Comparison of ENCODE assay signal across 8 cellular contexts in the genomic region with DNA sequence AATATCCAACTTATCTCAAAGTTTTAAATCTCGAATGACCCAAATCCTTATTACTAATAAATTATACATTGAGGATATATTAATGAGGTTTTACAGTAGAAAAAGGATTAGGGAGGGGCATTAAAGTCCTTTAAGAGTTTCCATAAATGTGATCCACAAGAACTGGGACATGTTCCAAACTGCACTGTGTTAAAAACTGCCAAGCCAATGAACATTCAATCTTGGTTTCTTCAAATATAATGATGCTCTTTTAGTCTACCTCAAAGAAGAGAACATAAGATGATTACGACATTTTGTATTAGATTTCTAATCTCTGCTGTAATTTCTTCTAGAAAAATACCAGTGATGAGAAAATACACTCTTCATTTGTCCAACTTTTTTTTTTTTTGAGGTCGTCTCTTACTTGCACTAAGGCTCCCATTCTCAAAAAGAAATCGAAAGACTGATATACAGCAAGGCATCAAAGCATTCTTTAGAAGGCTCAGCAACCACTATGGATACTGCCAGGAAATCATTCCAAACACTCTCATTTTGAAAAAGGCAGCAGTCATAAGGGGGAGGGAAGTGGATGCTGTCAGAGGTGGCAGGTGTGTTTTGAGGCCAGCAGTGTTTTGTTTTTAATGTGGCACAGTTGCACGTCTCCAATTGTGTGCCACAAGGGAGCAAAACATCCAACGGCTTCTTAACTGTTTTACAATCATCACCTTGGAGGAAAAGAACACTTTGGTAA. TPM values are rescaled to one million over a fixed set of nuclear protein-coding genes. Genes with fewer than 3 reads are reported as not detected.
DNase-seq lines count a peak whose midpoint lies in the region; ATAC-seq and TF ChIP-seq lines count a peak whose summit lies in the region.

No MANE protein-coding gene starts in this region.

- no peak for TF ChIP-seq POLR2A in spleen (IDR thresholded peaks at IDR 0.05)

- DNase-seq in cardiac muscle cell (ENCODE audit: low read depth in 1 of 2, low spot score in 1 of 2) (peak; percentile 45 to 50), left ventricle myocardium superior (no peak), Panc1 (ENCODE audit: low read depth, low spot score) (no peak), fibroblast of gingiva (ENCODE audit: low read depth) (peak; percentile 39), spleen (no peak), CD14-positive monocyte (ENCODE audit: low spot score) (no peak), germinal center (ENCODE audit: low spot score) (no peak)

- 56 to 68% (median 63%) methylated on average over 6 of the region's 6 CpGs for WGBS in spleen, 5 donors

- H3K4me1 ChIP-seq in cardiac muscle cell (ENCODE audit: low read depth) (peaks cover 15% of the 10 kb centered on the region), Panc1 (ENCODE audit: control insufficient read depth, insufficient read depth, low read length) (peaks cover 8% of the 10 kb centered on the region; the same call in 1 of the 2 replicates), spleen (peaks cover 11 to 62% (median 32%) of the 10 kb centered on the region in 6 donors)

- H3K4me3 Mint-ChIP-seq in CD14-positive monocyte = no peak overlapping the region

- H3K9me3 Mint-ChIP-seq in CD14-positive monocyte = no peaks in the 10 kb centered on the region

- POLR2A ChIA-PET in Panc1 (lab: Charles Lee) = no interaction called here

- H3K27me3 Mint-ChIP-seq in CD14-positive monocyte (ENCODE audit: low read depth in 3 of 3) = peaks cover 0 to 4% (median 0%) of the 10 kb centered on the region in 3 donors

- peaks cover 5 to 11% of the 10 kb centered on the region in 2 donors for H3K36me3 Mint-ChIP-seq in CD14-positive monocyte

- H3K27ac ChIP-seq in cardiac muscle cell = peak overlapping the region; percentile 96
- peak overlapping the region; percentile 90 for H3K27ac ChIP-seq in Panc1 (ENCODE audit: low read length)
- H3K27ac ChIP-seq in spleen = peak overlapping the region in 3 of 8 donors; percentile 97 to 99 (median 98)

- H3K36me3 ChIP-seq in cardiac muscle cell = no peaks in the 10 kb centered on the region
- no peaks in the 10 kb centered on the region; the same call in none of the 2 replicates for H3K36me3 ChIP-seq in Panc1 (ENCODE audit: control insufficient read depth, insufficient read depth, low read length)
- H3K36me3 ChIP-seq in spleen = peaks cover 0 to 5% (median 0%) of the 10 kb centered on the region in 6 donors

- H3K9me3 ChIP-seq in cardiac muscle cell (ENCODE audit: low read depth) = no peaks in the 10 kb centered on the region
- H3K9me3 ChIP-seq in Panc1 (ENCODE audit: control insufficient read depth, insufficient read depth, low read depth, low read length) = no peaks in the 10 kb centered on the region
- no peaks in the 10 kb centered on the region for H3K9me3 ChIP-seq in spleen

- in situ Hi-C loops in Panc1 (cut with HindIII; ENCODE audit: low pct_unique_long_range_greater_than_20kb, low sequenced_read_pairs) = no loop called here

- BruUV-seq in Panc1 (replicated peaks; lab: Mats Ljungman, UMichigan) = TSS peak; percentile 68

- peak overlapping the region in 2 of 7 donors; percentile 19 to 26 for H3K27ac Mint-ChIP-seq in CD14-positive monocyte

- CTCF ChIA-PET in Panc1 (lab: Charles Lee) = no interaction called here

- no peaks in the 10 kb centered on the region for H3K27me3 ChIP-seq in cardiac muscle cell
- no peaks in the 10 kb centered on the region for H3K27me3 ChIP-seq in Panc1 (ENCODE audit: control insufficient read depth, insufficient read depth, low read length)
- H3K27me3 ChIP-seq in spleen (replicated peaks in 1 of 7) = no peaks in the 10 kb centered on the region

- peak overlapping the region; percentile 84 for H3K4me3 ChIP-seq in cardiac muscle cell
- peak overlapping the region; percentile 76 to 88; a peak in 3 of 4 replicates for H3K4me3 ChIP-seq in Panc1 (ENCODE audit: low read depth in 2 of 2, low read length in 2 of 2)
- H3K4me3 ChIP-seq in spleen = peak overlapping the region in 5 of 8 donors; percentile 66 to 97 (median 74)

- TF ChIP-seq CTCF in cardiac muscle cell (IDR thresholded peaks at IDR 0.05; ENCODE audit: low read depth, low read length) (no peak), Panc1 (IDR thresholded peaks at IDR 0.05) (no peak), spleen (IDR thresholded peaks at IDR 0.05 in 8 of 11, conservative IDR thresholded peaks at IDR 0.05 in 3 of 11) (no peak), CD14-positive monocyte (IDR thresholded peaks at IDR 0.05) (no peak)

- no peak for ATAC-seq in left ventricle myocardium superior
- no peak for ATAC-seq in Panc1
- ATAC-seq in HG03097 (IDR thresholded peaks at IDR 0.05; ENCODE audit: low FRiP score, unreplicated experiment) = no peak

- intact Hi-C loops in left ventricle myocardium superior (cut with micrococcal nuclease) (loop anchor here (10.0 kb wide), 1 partner anchor 83 kb away; a partner anchor contains a TSS), Panc1 (cut with micrococcal nuclease; ENCODE audit: unreplicated experiment) (loop anchor here (5.0 kb wide), 1 partner anchor 124 kb away; no protein-coding TSS in a partner anchor), spleen (cut with DNase I; ENCODE audit: low total_unique reads) (no loop called here), CD14-positive monocyte (cut with micrococcal nuclease) (no loop called here)

- peaks cover 19% of the 10 kb centered on the region for H3K4me1 Mint-ChIP-seq in CD14-positive monocyte

RNA-seq across cellular contexts. Expression of a gene that starts 1.6 kb away (rescaled TPM):
- total RNA-seq in cardiac muscle cell (33.4 and 54.1 TPM in 2 replicates), left ventricle myocardium superior (24.9 TPM), Panc1 (2021; ENCODE audit: unreplicated experiment) (26.0 TPM), spleen (100 to 1,000 TPM in 1 of 7 donors, 10 to 100 TPM in 6; 46.4 to 122 (median 59.2) TPM)
- polyA plus RNA-seq in cardiac muscle cell (7.1 and 15.9 TPM in 2 replicates), spleen (1 to 10 TPM; 6.3 to 7.7 (median 6.5) TPM), CD14-positive monocyte (10 to 100 TPM; 12.3 to 13.4 TPM)
- 6.1 TPM for polyA plus RNA-seq in Panc1 (2012; ENCODE audit: insufficient read length)

Comparison
In these comparisons a context has a peak if more than half of its experiments do, and no peak if none do; other contexts are left out.
1. DNase-seq: peak in cardiac muscle cell (2 of 2) and fibroblast of gingiva (single experiment); none in left ventricle myocardium superior (single experiment), Panc1 (single experiment), spleen (single experiment), CD14-positive monocyte (single experiment) and germinal center (single experiment).
2. intact Hi-C loops: an anchor here in left ventricle myocardium superior (10.0 kb wide) and Panc1 (5.0 kb wide); none called in spleen and CD14-positive monocyte.
3. Peak in every context shown above with its lines, with median percentiles within 50 percentile points of each other: H3K4me3 ChIP-seq.